Comparison of ENCODE assay signal across 8 cellular contexts in genomic region chr11:69166186-69167115, GRCh38. TPM values are rescaled to one million over a fixed set of nuclear protein-coding genes. Genes with fewer than 3 reads are reported as not detected.
DNase-seq lines count a peak whose midpoint lies in the region; ATAC-seq and TF ChIP-seq lines count a peak whose summit lies in the region.

No MANE protein-coding gene starts in this region.

- H3K4me3 ChIP-seq in SK-N-SH (ENCODE audit: low read depth in 2 of 2, low read length in 1 of 2) (no peak overlapping the region), esophagus squamous epithelium (peak overlapping the region in 1 of 4 donors; percentile 13)

- peak in 1 of 2 experiments; percentile 64; a peak in 1 of 4 replicates for TF ChIP-seq EP300 in SK-N-SH (IDR thresholded peaks at IDR 0.05; ENCODE audit: borderline replicate concordance in 1 of 2, low read depth in 1 of 2, low read length in 1 of 2)

- POLR2A ChIA-PET in SK-N-SH (lab: Yijun Ruan, JAX), result no interaction called here

- H3K4me1 ChIP-seq in SK-N-SH (ENCODE audit: control insufficient read depth in 1 of 2, insufficient read depth in 2 of 2, low read depth in 1 of 2, low read length in 1 of 2) (peaks cover 8 to 13% of the 10 kb centered on the region in 2 experiments; a peak in 3 of 4 replicates), esophagus squamous epithelium (peaks cover 7 to 13% (median 8%) of the 10 kb centered on the region in 3 donors)

- H3K27me3 Mint-ChIP-seq in type B pancreatic cell, result peaks cover 6% of the 10 kb centered on the region

- peaks cover 17% of the 10 kb centered on the region for H3K4me1 Mint-ChIP-seq in type B pancreatic cell (ENCODE audit: unreplicated experiment)

- no peaks in the 10 kb centered on the region for H4K20me1 ChIP-seq in SK-N-SH (ENCODE audit: insufficient read depth)

- TF ChIP-seq POLR2A in esophagus squamous epithelium (IDR thresholded peaks at IDR 0.05), result no peak

- no peaks in the 10 kb centered on the region for H3K9me2 ChIP-seq in SK-N-SH

- no peak for TF ChIP-seq RAD21 in SK-N-SH (IDR thresholded peaks at IDR 0.05; ENCODE audit: low read length)

- H2AFZ ChIP-seq in SK-N-SH (ENCODE audit: low read depth), result 0 out of 2 replicates have a peak overlapping the region, but pooled peaks have one; percentile 32

- peaks cover 7% of the 10 kb centered on the region for H3F3A ChIP-seq in SK-N-SH (replicated peaks; ENCODE audit: insufficient read depth)

- H3K9me3 ChIP-seq in SK-N-SH (peaks cover 10% of the 10 kb centered on the region; the same call in 1 of the 2 replicates), esophagus squamous epithelium (no peaks in the 10 kb centered on the region)

- ATAC-seq in GM19468 (IDR thresholded peaks at IDR 0.05; ENCODE audit: extremely low read depth, unreplicated experiment), result peak; percentile 87
- peak; percentile 94 for ATAC-seq in HG03460 (IDR thresholded peaks at IDR 0.05; ENCODE audit: unreplicated experiment)

- peak overlapping the region; percentile 15; the same call in 1 of the 2 replicates for H3K9ac ChIP-seq in SK-N-SH

- CTCF ChIA-PET in SK-N-SH (lab: Yijun Ruan, JAX), result no interaction called here

- no peak overlapping the region for H3K27ac Mint-ChIP-seq in type B pancreatic cell

- 42% methylated on average over 18 of the region's 21 CpGs for WGBS in SK-N-SH (ENCODE audit: low lambda C conversion rate)
- 52 to 53% methylated on average over 5 to 7 of the region's 21 CpGs for WGBS in esophagus squamous epithelium, 2 donors

- peaks cover 12% of the 10 kb centered on the region for H3K9me3 Mint-ChIP-seq in type B pancreatic cell

- intact Hi-C loops in esophagus squamous epithelium (cut with DNase I), result no loop called here

- peaks cover 11% of the 10 kb centered on the region for H3K36me3 Mint-ChIP-seq in type B pancreatic cell

- TF ChIP-seq CTCF in SK-N-SH (IDR thresholded peaks at IDR 0.05), result peak; percentile 48
- peak; percentile 35 for TF ChIP-seq CTCF in type B pancreatic cell (conservative IDR thresholded peaks at IDR 0.05)
- TF ChIP-seq CTCF in esophagus squamous epithelium (IDR thresholded peaks at IDR 0.05), result peak in 1 of 6 experiments; percentile 19

- H3K4me2 ChIP-seq in SK-N-SH, result peak overlapping the region; percentile 43

- H3K36me3 ChIP-seq in SK-N-SH (replicated peaks in 1 of 2; ENCODE audit: control insufficient read depth in 1 of 2, insufficient read depth in 2 of 2, low read length in 1 of 2) (peaks cover 0 to 4% of the 10 kb centered on the region in 2 experiments), esophagus squamous epithelium (no peaks in the 10 kb centered on the region)

- no peak overlapping the region for H3K4me3 Mint-ChIP-seq in type B pancreatic cell

- H3K27ac ChIP-seq in SK-N-SH (ENCODE audit: low read depth in 2 of 2, low read length in 1 of 2), result peak overlapping the region in 1 of 2 experiments; percentile 32; a peak in 2 of 4 replicates
- H3K27ac ChIP-seq in esophagus squamous epithelium, result no peak overlapping the region

- no peaks in the 10 kb centered on the region for H3K27me3 ChIP-seq in SK-N-SH (ENCODE audit: insufficient read depth)
- peaks cover 0 to 16% (median 0%) of the 10 kb centered on the region in 4 donors for H3K27me3 ChIP-seq in esophagus squamous epithelium

- H3K79me2 ChIP-seq in SK-N-SH (ENCODE audit: insufficient read depth), result no peaks in the 10 kb centered on the region

- DNase-seq in Daoy (ENCODE audit: low read depth) (peak; percentile 86), SK-N-SH (peak; percentile 46), brain pericyte (ENCODE audit: low read depth, low spot score) (peak; percentile 82), mesenteric fat pad (ENCODE audit: low spot score) (peak; percentile 84), type B pancreatic cell (ENCODE audit: extremely low spot score, unreplicated experiment) (no peak), esophagus squamous epithelium (lab: John Stamatoyannopoulos, UW) (no peak)

TF ChIP-seq in SK-N-SH, 30 proteins besides CTCF, POLR2A, EP300 and RAD21:
- TF ChIP-seq MEF2A (IDR thresholded peaks at IDR 0.05; ENCODE audit: borderline replicate concordance, low read depth) (peak; percentile 99), FOSL2 (IDR thresholded peaks at IDR 0.05; ENCODE audit: borderline replicate concordance, low read depth) (peak; percentile 88), TAF1 (IDR thresholded peaks at IDR 0.05; ENCODE audit: borderline replicate concordance, low read depth, low read length) (no peak), PBX3 (IDR thresholded peaks at IDR 0.05) (0 out of 2 replicates have a peak, but pooled peaks have one; percentile 12), IRF3 (IDR thresholded peaks at IDR 0.05; ENCODE audit: low read depth, low read length) (no peak), TCF12 (IDR thresholded peaks at IDR 0.05) (peak; percentile 58), MAX (IDR thresholded peaks at IDR 0.05; ENCODE audit: low read depth) (peak; percentile 43; the same call in 1 of the 2 replicates), SIN3A (IDR thresholded peaks at IDR 0.05; ENCODE audit: borderline replicate concordance, low read depth, low read length) (no peak), TEAD4 (IDR thresholded peaks at IDR 0.05; ENCODE audit: borderline replicate concordance, insufficient read depth) (no peak), JUND (IDR thresholded peaks at IDR 0.05) (peak; percentile 82), USF2 (IDR thresholded peaks at IDR 0.05; ENCODE audit: borderline replicate concordance, low read depth, low read length) (no peak)

RNA-seq across cellular contexts. Expression of gene SMIM38, which starts 10.7 kb away (rescaled TPM):
- not detected in 2 replicates for total RNA-seq in Daoy (2014; rRNA removed; shearing (Covaris generic))
- polyA plus RNA-seq in SK-N-SH (2012; rRNA removed), result 0.13 and 0.16 TPM in 2 replicates
- polyA plus RNA-seq in SK-N-SH (2012; cell fraction: cytosol; rRNA removed), result 0.01 and 0.09 TPM in 2 replicates
- 0.82 and 0.96 TPM in 2 replicates for polyA plus RNA-seq in SK-N-SH (2012; cell fraction: nucleus; rRNA removed)
- total RNA-seq in mesenteric fat pad (0.29 TPM), type B pancreatic cell (ENCODE audit: low replicate concordance) (0.52 and 5.3 TPM in 2 replicates), esophagus squamous epithelium (under 1 TPM in 2 of 4 donors, not detected in 2; 0.15 to 0.19 TPM)

Comparison
In these comparisons a context has a peak if more than half of its experiments do, and no peak if none do; other contexts are left out.
1. DNase-seq: peak in Daoy (single experiment), SK-N-SH (single experiment), brain pericyte (single experiment) and mesenteric fat pad (single experiment); none in type B pancreatic cell (single experiment) and esophagus squamous epithelium (single experiment).